In the genomic region with DNA sequence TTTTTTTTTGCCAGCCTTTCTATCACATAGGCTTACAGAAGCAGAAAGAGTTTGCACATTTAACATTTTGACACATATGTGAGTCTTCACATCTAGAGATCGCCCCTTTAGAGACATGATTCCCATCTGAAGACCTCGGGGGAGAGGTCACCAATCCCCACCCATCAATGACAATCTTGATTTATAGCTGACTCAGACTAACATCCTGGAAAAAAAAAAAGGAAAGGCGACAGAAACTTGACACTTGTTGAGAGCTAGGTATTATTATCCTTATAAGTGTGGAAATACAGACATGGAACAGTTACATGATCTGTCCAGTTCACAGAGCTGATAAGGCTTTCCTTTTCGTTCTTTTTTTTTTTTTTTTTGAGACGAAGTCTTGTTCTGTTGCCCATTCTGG, we compare ENCODE assay signal across 35 cellular contexts.
"Had no signal": no experiment of that assay in that cellular context is flagged by ENCODE, and none has a peak within 500 bp of the region (broad histone marks: within the 10 kb centered on the region; RNA-seq: fewer than 3 reads in every experiment).

No MANE protein-coding gene starts in this region.

- H3K27me3 ChIP-seq: MG63 had no signal

- H3K36me3 ChIP-seq: MG63 had no signal

- DNase-seq: Karpas-422, Kasumi-1, MG63, MM.1S, MV-4-11, NCI-H1048, NCI-H1092, NCI-H1092 treated with DMSO at 0.1 percent for 48 hours, NCI-H1105, NCI-H1105 treated with DMSO at 0.1 percent for 48 hours, NCI-H1417, NCI-H1417 treated with DMSO at 0.1 percent for 48 hours, NCI-H1436, NCI-H1436 treated with DMSO at 0.1 percent for 48 hours, NCI-H146, NCI-H1694, NCI-H1694 treated with DMSO at 0.1 percent for 48 hours, NCI-H187, NCI-H187 treated with DMSO at 0.1 percent for 48 hours, NCI-H1930, NCI-H2081, NCI-H2081 treated with DMSO at 0.1 percent for 48 hours, NCI-H2107, NCI-H2171, NCI-H2171 treated with DMSO at 0.1 percent for 48 hours, NCI-H2227 treated with DMSO at 0.1 percent for 48 hours, NCI-H226, NCI-H345, NCI-H446, NCI-H446 treated with DMSO at 0.1 percent for 48 hours, NCI-H510A, NCI-H510A treated with DMSO at 0.1 percent for 48 hours, NCI-H524, NCI-H524 treated with DMSO at 0.1 percent for 48 hours, NCI-H526 had no signal

- H3K4me3 ChIP-seq: MG63 had no signal
